ENCODE assay signal across 27 cellular contexts in the genomic region with DNA sequence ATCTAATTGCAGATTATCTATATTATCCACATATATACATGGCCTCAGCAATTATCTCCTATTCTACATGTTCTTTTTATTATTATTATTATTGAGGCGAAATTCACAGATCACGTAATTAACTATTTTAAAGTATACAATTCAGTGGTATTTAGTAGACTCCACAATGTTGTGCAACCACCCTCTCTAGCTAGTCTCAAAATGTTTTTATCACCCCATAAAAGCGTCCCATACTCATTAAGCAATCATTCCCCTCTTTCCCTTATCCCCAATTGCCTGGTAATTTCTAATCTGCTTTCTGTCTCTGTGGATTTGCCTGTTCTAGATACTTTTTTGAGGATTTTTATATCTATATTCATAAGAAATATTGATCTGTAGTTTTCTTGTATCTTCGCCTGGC.
DNase-seq lines count a peak whose midpoint lies in the region; ATAC-seq and TF ChIP-seq lines count a peak whose summit lies in the region.
"Had no signal": no experiment of that assay in that cellular context is flagged by ENCODE, and none has a peak within 500 bp of the region (broad histone marks: within the 10 kb centered on the region; RNA-seq: fewer than 3 reads in every experiment).

No MANE protein-coding gene starts in this region.

- peaks cover 5% of the 10 kb centered on the region for H3K9me3 Mint-ChIP-seq in activated T-cell treated with anti-CD3 and anti-CD28 coated beads, Interleukin-2, amount 50 U/mL, for 4 hours
- H3K9me3 Mint-ChIP-seq in activated T-cell treated with anti-CD3 and anti-CD28 coated beads, Interleukin-2, amount 50 U/mL, for 24 hours, result peaks cover 7% of the 10 kb centered on the region

- H3K36me3 ChIP-seq in DND-41 (ENCODE audit: insufficient read depth, low read length) (no peaks in the 10 kb centered on the region), hepatocyte (replicated peaks; ENCODE audit: insufficient read depth, low read depth) (no peaks in the 10 kb centered on the region)
- H3K36me3 ChIP-seq: BLaER1 treated with 17β-estradiol and CSF1 and Interleukin-3, amounts not matched to agents 10 nM and 100 nM; esophagus squamous epithelium; heart right ventricle; neutrophil; right atrium auricular region; SJSA1; upper lobe of right lung had no signal

- H3K4me2 ChIP-seq in DND-41 (ENCODE audit: insufficient read depth, low read length), result peak overlapping the region; percentile 61
- H3K4me2 ChIP-seq in hepatocyte, result peak overlapping the region; percentile 25
- H3K4me2 ChIP-seq: BLaER1 treated with 17β-estradiol and CSF1 and Interleukin-3, amounts not matched to agents 10 nM and 100 nM had no signal

- H3K27me3 Mint-ChIP-seq in activated T-cell treated with anti-CD3 and anti-CD28 coated beads, Interleukin-2, amount 50 U/mL, for 4 hours (ENCODE audit: low read depth), result no peaks in the 10 kb centered on the region
- H3K27me3 Mint-ChIP-seq in activated T-cell treated with anti-CD3 and anti-CD28 coated beads, Interleukin-2, amount 50 U/mL, for 24 hours, result no peaks in the 10 kb centered on the region

- 49% methylated on average over 4 of the region's 4 CpGs for WGBS in hepatocyte (ENCODE audit: low lambda C conversion rate, missing lambda C conversion rate)

- no peaks in the 10 kb centered on the region for H3K79me2 ChIP-seq in DND-41 (ENCODE audit: insufficient read depth, low read length)
- no peaks in the 10 kb centered on the region for H3K79me2 ChIP-seq in hepatocyte

- no peaks in the 10 kb centered on the region for H3K27me3 ChIP-seq in DND-41 (ENCODE audit: insufficient read depth, low read length, poor library complexity)
- H3K27me3 ChIP-seq in hepatocyte, result no peaks in the 10 kb centered on the region
- H3K27me3 ChIP-seq: BLaER1 treated with 17β-estradiol and CSF1 and Interleukin-3, amounts not matched to agents 10 nM and 100 nM; neutrophil; right atrium auricular region; upper lobe of right lung had no signal

- H3K9me3 ChIP-seq in DND-41 (ENCODE audit: insufficient read depth, low read length, severe bottlenecking), result no peaks in the 10 kb centered on the region
- H3K9me3 ChIP-seq in hepatocyte (ENCODE audit: low read depth), result no peaks in the 10 kb centered on the region
- H3K9me3 ChIP-seq: esophagus squamous epithelium, heart right ventricle, neutrophil, right atrium auricular region, SJSA1, upper lobe of right lung had no signal

- no peak overlapping the region for H3K27ac Mint-ChIP-seq in activated T-cell treated with anti-CD3 and anti-CD28 coated beads, Interleukin-2, amount 50 U/mL, for 24 hours
- H3K27ac Mint-ChIP-seq: mesothelial cell of epicardium had no signal

- peaks cover 32% of the 10 kb centered on the region for H3K4me1 Mint-ChIP-seq in activated T-cell treated with anti-CD3 and anti-CD28 coated beads, Interleukin-2, amount 50 U/mL, for 4 hours (ENCODE audit: low read depth)
- H3K4me1 Mint-ChIP-seq in activated T-cell treated with anti-CD3 and anti-CD28 coated beads, Interleukin-2, amount 50 U/mL, for 24 hours (ENCODE audit: low read depth), result peaks cover 28% of the 10 kb centered on the region

- H2AFZ ChIP-seq in DND-41 (ENCODE audit: low read depth, low read length), result peak overlapping the region; percentile 33; the same call in 1 of the 2 replicates
- H2AFZ ChIP-seq in hepatocyte, result no peak overlapping the region

- ATAC-seq in activated T-cell treated with anti-CD3 and anti-CD28 coated beads, Interleukin-2, amount 50 U/mL, for 4 hours, result no peak
- ATAC-seq in DND-41 (ENCODE audit: insufficient read depth, low read depth) (no peak), HG02884 (IDR thresholded peaks at IDR 0.05; ENCODE audit: unreplicated experiment) (no peak)
- ATAC-seq: heart right ventricle; stimulated activated naive CD8-positive, alpha-beta T cell treated with anti-CD3 and anti-CD28 coated beads, Interleukin-15, Interleukin-2, amounts not matched to agents 100 U/mL and 50 U/mL, for 24 hours; upper lobe of right lung had no signal

- peak overlapping the region; percentile 49 for H3K9ac ChIP-seq in DND-41 (ENCODE audit: low read depth, low read length)
- H3K9ac ChIP-seq: BLaER1 treated with 17β-estradiol and CSF1 and Interleukin-3, amounts not matched to agents 10 nM and 100 nM had no signal

- H3K4me3 Mint-ChIP-seq in activated T-cell treated with anti-CD3 and anti-CD28 coated beads, Interleukin-2, amount 50 U/mL, for 4 hours, result peak overlapping the region; percentile 72
- H3K4me3 Mint-ChIP-seq in activated T-cell treated with anti-CD3 and anti-CD28 coated beads, Interleukin-2, amount 50 U/mL, for 24 hours, result no peak overlapping the region
- H3K4me3 Mint-ChIP-seq: mesothelial cell of epicardium had no signal

- TF ChIP-seq CTCF in DND-41 (IDR thresholded peaks at IDR 0.05; ENCODE audit: borderline replicate concordance, extremely low read depth, low read length, poor library complexity, severe bottlenecking) (no peak), hepatocyte (IDR thresholded peaks at IDR 0.05; ENCODE audit: poor library complexity) (no peak)

- no peak for DNase-seq in activated T-cell treated with anti-CD3 and anti-CD28 coated beads, Interleukin-2, amount 50 U/mL, for 4 hours
- DNase-seq in activated T-cell treated with anti-CD3 and anti-CD28 coated beads, Interleukin-2, amount 50 U/mL, for 24 hours, result no peak
- DNase-seq in DND-41 (no peak), NCI-H524 treated with DMSO at 0.1 percent for 48 hours (lab: John Stamatoyannopoulos, UW) (peak; percentile 25), hepatocyte (ENCODE audit: low spot score) (no peak), mesenteric fat pad (ENCODE audit: low spot score) (no peak)
- DNase-seq: activated CD4-positive, CD25-positive, alpha-beta regulatory T cell treated with anti-CD3 and anti-CD28 coated beads, Interleukin-2, amount 50 U/mL, for 72 hours; activated CD8-positive, alpha-beta memory T cell treated with anti-CD3 and anti-CD28 coated beads for 24 hours; activated naive CD4-positive, alpha-beta T cell treated with Interleukin-2 at 50 U/mL for 16 hours; activated T-cell treated with anti-CD3 and anti-CD28 coated beads, Interleukin-2, amount 50 U/mL, for 1 hour; esophagus squamous epithelium; foreskin melanocyte; heart right ventricle; kidney glomerular epithelial cell; NCI-H1105 treated with DMSO at 0.1 percent for 48 hours; NCI-H187 treated with DMSO at 0.1 percent for 48 hours; NCI-H510A treated with DMSO at 0.1 percent for 48 hours; posterior cingulate gyrus; stimulated activated CD4-positive, alpha-beta T cell treated with anti-CD3 and anti-CD28 coated beads, Interleukin-1b, Interleukin-23, amount 100 ng/mL, for 48 hours; stimulated activated naive CD8-positive, alpha-beta T cell treated with anti-CD3 and anti-CD28 coated beads, Interleukin-15, Interleukin-2, amounts not matched to agents 100 U/mL and 50 U/mL, for 24 hours; upper lobe of right lung had no signal

- H4K20me1 ChIP-seq in DND-41 (ENCODE audit: insufficient read depth, low read length) (no peaks in the 10 kb centered on the region), hepatocyte (ENCODE audit: insufficient read depth, poor library complexity, severe bottlenecking) (no peaks in the 10 kb centered on the region)
- H4K20me1 ChIP-seq: BLaER1 treated with 17β-estradiol and CSF1 and Interleukin-3, amounts not matched to agents 10 nM and 100 nM had no signal

- H3K27ac ChIP-seq in DND-41 (ENCODE audit: low read length) (peak overlapping the region; percentile 82), hepatocyte (peak overlapping the region; percentile 23)
- H3K27ac ChIP-seq: BLaER1 treated with 17β-estradiol and CSF1 and Interleukin-3, amounts not matched to agents 10 nM and 100 nM; esophagus squamous epithelium; heart right ventricle; neutrophil; right atrium auricular region; SJSA1; upper lobe of right lung had no signal

- H3K4me3 ChIP-seq in DND-41 (ENCODE audit: low read depth in 1 of 2, low read length in 2 of 2), result peak overlapping the region in 1 of 2 experiments; percentile 40; a peak in 2 of 4 replicates
- no peak overlapping the region for H3K4me3 ChIP-seq in hepatocyte
- H3K4me3 ChIP-seq: BLaER1 treated with 17β-estradiol and CSF1 and Interleukin-3, amounts not matched to agents 10 nM and 100 nM; esophagus squamous epithelium; heart right ventricle; right atrium auricular region; SJSA1; upper lobe of right lung had no signal

- no peaks in the 10 kb centered on the region for H3K36me3 Mint-ChIP-seq in activated T-cell treated with anti-CD3 and anti-CD28 coated beads, Interleukin-2, amount 50 U/mL, for 4 hours (ENCODE audit: insufficient read depth)
- no peaks in the 10 kb centered on the region for H3K36me3 Mint-ChIP-seq in activated T-cell treated with anti-CD3 and anti-CD28 coated beads, Interleukin-2, amount 50 U/mL, for 24 hours (ENCODE audit: low read depth)
- H3K36me3 Mint-ChIP-seq: mesothelial cell of epicardium had no signal

- H3K4me1 ChIP-seq in DND-41 (ENCODE audit: insufficient read depth, low read length), result peaks cover 45% of the 10 kb centered on the region
- H3K4me1 ChIP-seq in hepatocyte (ENCODE audit: insufficient read depth), result peaks cover 13% of the 10 kb centered on the region
- H3K4me1 ChIP-seq: BLaER1 treated with 17β-estradiol and CSF1 and Interleukin-3, amounts not matched to agents 10 nM and 100 nM; esophagus squamous epithelium; heart right ventricle; right atrium auricular region; SJSA1; upper lobe of right lung had no signal

- H3K9me2 ChIP-seq in hepatocyte (replicated peaks; ENCODE audit: insufficient read depth), result no peaks in the 10 kb centered on the region
